3 cellular contexts compared by ENCODE assay signal in the genomic region with DNA sequence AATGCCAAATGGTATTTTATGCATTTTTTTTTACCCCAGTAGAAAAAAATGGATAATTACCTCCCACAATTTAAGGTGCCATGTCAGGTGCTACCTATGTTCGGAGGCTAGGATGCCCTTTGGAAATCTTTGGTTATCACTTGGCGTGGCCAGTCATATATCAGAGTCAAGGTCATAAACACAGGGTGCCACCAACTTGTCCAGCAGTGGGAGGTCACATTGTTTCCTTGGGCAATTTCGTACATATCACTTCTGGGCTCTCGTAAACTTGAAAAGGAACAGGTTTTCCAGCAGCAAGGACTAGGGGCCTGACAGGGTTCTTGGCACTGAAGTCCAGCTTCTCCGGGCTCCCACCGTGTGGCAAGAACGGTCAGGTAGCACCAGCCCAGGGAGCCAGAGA.
TF ChIP-seq lines count a peak whose summit lies in the region.

No MANE protein-coding gene starts in this region.

TF ChIP-seq in GM23338, 12 proteins besides CTCF, POLR2A, EP300 and RAD21 (continues in another document):
- TF ChIP-seq STAT1 (IDR thresholded peaks at IDR 0.05; ENCODE audit: unreplicated experiment) (no peak), ETS1 (IDR thresholded peaks at IDR 0.05) (no peak), EZH2 (IDR thresholded peaks at IDR 0.05; ENCODE audit: low read depth, unreplicated experiment) (no peak), ZNF331 (CRISPR knock-in tag; IDR thresholded peaks at IDR 0.05; ENCODE audit: low read depth) (no peak), ZNF114 (CRISPR knock-in tag; IDR thresholded peaks at IDR 0.05) (no peak), EZH2phosphoT487 (IDR thresholded peaks at IDR 0.05; ENCODE audit: unreplicated experiment) (no peak)

TF ChIP-seq in endothelial cell of umbilical vein, 7 proteins besides CTCF, POLR2A, EP300 and RAD21:
- TF ChIP-seq GATA2 (IDR thresholded peaks at IDR 0.05; ENCODE audit: insufficient read depth, insufficient read length, low read depth, low read length) (no peak), JUN (IDR thresholded peaks at IDR 0.05; ENCODE audit: borderline replicate concordance, insufficient read depth, insufficient read length, low read depth) (no peak), MAX (IDR thresholded peaks at IDR 0.05; ENCODE audit: insufficient read depth, insufficient read length) (no peak), POLR2AphosphoS5 (IDR thresholded peaks at IDR 0.05; ENCODE audit: insufficient read depth, low read depth, low read length) (no peak), FOS (IDR thresholded peaks at IDR 0.05; ENCODE audit: borderline replicate concordance, insufficient read depth, low read length) (no peak), EZH2 (IDR thresholded peaks at IDR 0.05; ENCODE audit: borderline replicate concordance, low read depth, low read length, severe bottlenecking) (no peak), MYC (IDR thresholded peaks at IDR 0.05; ENCODE audit: low read depth, low read length) (no peak)

TF ChIP-seq in GM12891, 5 proteins besides CTCF, POLR2A, EP300 and RAD21:
- TF ChIP-seq POU2F2 (IDR thresholded peaks at IDR 0.05; ENCODE audit: low read depth, low read length), result no peak
- no peak for TF ChIP-seq SPI1 (IDR thresholded peaks at IDR 0.05; ENCODE audit: low read depth, low read length)
- no peak for TF ChIP-seq PAX5 (IDR thresholded peaks at IDR 0.05; ENCODE audit: insufficient read depth, low read length, severe bottlenecking)
- TF ChIP-seq POLR2AphosphoS5 (IDR thresholded peaks at IDR 0.05; ENCODE audit: low read depth, low read length), result no peak
- no peak for TF ChIP-seq TAF1 (IDR thresholded peaks at IDR 0.05; ENCODE audit: low read depth, low read length)
